Comparison of ENCODE assay signal across 1 cellular context in genomic region chr5:172807766-172808311, GRCh38.
TF ChIP-seq lines count a peak whose summit lies in the region.

No MANE protein-coding gene starts in this region.

TF ChIP-seq in K562, 482 proteins besides CTCF, POLR2A, EP300 and RAD21 (continued from another document):
- no peak for TF ChIP-seq AFF4 (CRISPR knock-in tag; IDR thresholded peaks at IDR 0.05)
- peak; percentile 78 for TF ChIP-seq ZNF24 (IDR thresholded peaks at IDR 0.05)
- peak; percentile 88 for TF ChIP-seq ZNF384 (IDR thresholded peaks at IDR 0.05; ENCODE audit: low read depth, low read length)
- TF ChIP-seq ELF1 (tag; IDR thresholded peaks at IDR 0.05): no peak
- no peak for TF ChIP-seq ZKSCAN1 (IDR thresholded peaks at IDR 0.05; ENCODE audit: low read depth, low read length)
- TF ChIP-seq RFX1 (IDR thresholded peaks at IDR 0.05): no peak
- no peak for TF ChIP-seq ZKSCAN3 (CRISPR knock-in tag; IDR thresholded peaks at IDR 0.05)
- TF ChIP-seq ILK (tag; IDR thresholded peaks at IDR 0.05; ENCODE audit: borderline replicate concordance, low read depth): no peak
- TF ChIP-seq POLR3A (IDR thresholded peaks at IDR 0.05; ENCODE audit: borderline replicate concordance, extremely low read depth, insufficient read depth, insufficient read length): no peak
- no peak for TF ChIP-seq JUND (IDR thresholded peaks at IDR 0.05; ENCODE audit: borderline replicate concordance, low read depth, low read length)
- TF ChIP-seq JUND (tag; IDR thresholded peaks at IDR 0.05; ENCODE audit: borderline replicate concordance, low read depth, low read length): no peak
- TF ChIP-seq E2F1 (CRISPR knock-in tag; IDR thresholded peaks at IDR 0.05): no peak
- TF ChIP-seq MTA3 (IDR thresholded peaks at IDR 0.05; ENCODE audit: borderline replicate concordance): no peak
- no peak for TF ChIP-seq NELFE (IDR thresholded peaks at IDR 0.05; ENCODE audit: insufficient read depth, insufficient read length)
- TF ChIP-seq MXD1 (CRISPR knock-in tag; IDR thresholded peaks at IDR 0.05; ENCODE audit: borderline replicate concordance, poor library complexity, severe bottlenecking): no peak
- no peak for TF ChIP-seq BRF2 (IDR thresholded peaks at IDR 0.05; ENCODE audit: borderline replicate concordance, insufficient read depth, insufficient read length)
- 0 out of 2 replicates have a peak, but pooled peaks have one; percentile 33 for TF ChIP-seq BCOR (IDR thresholded peaks at IDR 0.05)
- TF ChIP-seq ZNF398 (CRISPR knock-in tag; IDR thresholded peaks at IDR 0.05): no peak
- TF ChIP-seq MTA1 (IDR thresholded peaks at IDR 0.05; ENCODE audit: borderline replicate concordance): no peak
- TF ChIP-seq TAF9B (IDR thresholded peaks at IDR 0.05; ENCODE audit: partially characterized antibody): no peak
- TF ChIP-seq ZNF347 (CRISPR knock-in tag; IDR thresholded peaks at IDR 0.05; ENCODE audit: low read depth): no peak
- no peak for TF ChIP-seq ARID1B (IDR thresholded peaks at IDR 0.05)
- TF ChIP-seq ZBTB7A (IDR thresholded peaks at IDR 0.05; ENCODE audit: borderline replicate concordance, control insufficient read depth, low read depth, low read length): no peak
- peak; percentile 5 for TF ChIP-seq RBM25 (IDR thresholded peaks at IDR 0.05; ENCODE audit: low read depth, low read length, severe bottlenecking)
- no peak for TF ChIP-seq TEAD1 (CRISPR knock-in tag; IDR thresholded peaks at IDR 0.05)
- TF ChIP-seq NCOA2 (IDR thresholded peaks at IDR 0.05; ENCODE audit: partially characterized antibody in 2 of 2): no peak
- peak; percentile 80; the same call in 1 of the 2 replicates for TF ChIP-seq ZFP91 (CRISPR knock-in tag; IDR thresholded peaks at IDR 0.05)
- TF ChIP-seq MEF2A (IDR thresholded peaks at IDR 0.05; ENCODE audit: control insufficient read depth, low read depth, low read length): no peak
- no peak for TF ChIP-seq NUFIP1 (IDR thresholded peaks at IDR 0.05; ENCODE audit: partially characterized antibody)
- TF ChIP-seq RNF219 (CRISPR knock-in tag; IDR thresholded peaks at IDR 0.05): no peak
- no peak for TF ChIP-seq CHD1 (IDR thresholded peaks at IDR 0.05; ENCODE audit: low read length)
- TF ChIP-seq SREBF1 (IDR thresholded peaks at IDR 0.05; ENCODE audit: borderline replicate concordance, low read depth, low read length): no peak
- TF ChIP-seq ZNF253 (CRISPR knock-in tag; conservative IDR thresholded peaks at IDR 0.05): no peak
- no peak for TF ChIP-seq NFRKB (IDR thresholded peaks at IDR 0.05; ENCODE audit: low read depth)
- no peak for TF ChIP-seq FOXK1 (CRISPR knock-in tag; IDR thresholded peaks at IDR 0.05; ENCODE audit: borderline replicate concordance)
- TF ChIP-seq SIRT6 (IDR thresholded peaks at IDR 0.05; ENCODE audit: low read depth, low read length): no peak
- no peak for TF ChIP-seq HES1 (IDR thresholded peaks at IDR 0.05; ENCODE audit: low read depth)
- no peak for TF ChIP-seq SMARCA4 (IDR thresholded peaks at IDR 0.05)
- TF ChIP-seq TAF7 (tag; IDR thresholded peaks at IDR 0.05): no peak
- no peak for TF ChIP-seq FOS (IDR thresholded peaks at IDR 0.05; ENCODE audit: extremely low read depth, insufficient read length)
- TF ChIP-seq ZNF121 (CRISPR knock-in tag; conservative IDR thresholded peaks at IDR 0.05): peak; percentile 97
- TF ChIP-seq GATAD2B (IDR thresholded peaks at IDR 0.05; ENCODE audit: borderline replicate concordance): no peak
- TF ChIP-seq ESRRB (CRISPR knock-in tag; IDR thresholded peaks at IDR 0.05; ENCODE audit: borderline replicate concordance): no peak
- no peak for TF ChIP-seq SRSF9 (IDR thresholded peaks at IDR 0.05; ENCODE audit: borderline replicate concordance, low read depth, low read length)
- TF ChIP-seq CBX5 (IDR thresholded peaks at IDR 0.05; ENCODE audit: borderline replicate concordance, low read depth): no peak
- no peak for TF ChIP-seq SREBF2 (CRISPR knock-in tag; IDR thresholded peaks at IDR 0.05)
- no peak for TF ChIP-seq ZNF444 (CRISPR knock-in tag; IDR thresholded peaks at IDR 0.05)
